Comparison of ENCODE assay signal across 1 cellular context in the genomic region with DNA sequence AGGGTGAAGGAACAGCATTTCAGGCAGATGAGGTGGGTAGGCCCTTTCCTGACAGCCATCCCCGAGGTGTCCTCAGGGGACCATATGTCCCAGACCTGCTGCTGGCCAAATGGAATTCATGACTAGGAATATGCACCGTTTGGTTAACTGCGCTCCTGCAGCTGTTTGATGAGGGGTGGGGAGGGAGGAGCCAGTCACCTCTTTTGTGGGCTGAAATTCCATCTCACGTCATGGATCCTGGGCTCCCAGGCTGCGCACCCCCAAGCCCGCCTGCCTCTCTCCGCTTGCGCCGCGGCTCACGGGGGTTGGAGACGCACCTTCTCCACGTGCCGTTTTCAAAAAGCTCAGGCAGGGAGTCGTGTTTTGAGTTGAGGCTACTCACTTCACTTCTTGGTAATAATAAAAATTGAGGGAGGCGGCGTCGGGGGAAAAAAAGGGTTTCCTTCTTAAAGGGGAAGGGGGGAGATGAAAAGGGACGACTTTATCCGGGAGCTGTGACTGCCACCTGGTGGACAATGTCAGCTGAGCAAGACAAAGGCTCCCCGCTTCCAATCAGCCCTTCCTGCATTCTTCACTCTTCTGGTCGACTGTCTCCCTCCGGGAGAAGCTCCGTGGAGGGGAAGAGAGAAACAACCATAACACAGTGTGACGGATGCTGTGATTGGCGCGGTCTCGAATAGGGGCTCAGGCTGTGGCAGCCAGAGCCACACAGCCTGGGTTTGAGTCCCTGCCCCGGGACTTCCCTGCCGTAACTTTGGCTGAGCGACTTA.
TF ChIP-seq lines count a peak whose summit lies in the region.

No MANE protein-coding gene starts in this region.

TF ChIP-seq in HEK293, 187 proteins besides CTCF, POLR2A, EP300 and RAD21 (continued from another document):
- TF ChIP-seq, protein P1, sequence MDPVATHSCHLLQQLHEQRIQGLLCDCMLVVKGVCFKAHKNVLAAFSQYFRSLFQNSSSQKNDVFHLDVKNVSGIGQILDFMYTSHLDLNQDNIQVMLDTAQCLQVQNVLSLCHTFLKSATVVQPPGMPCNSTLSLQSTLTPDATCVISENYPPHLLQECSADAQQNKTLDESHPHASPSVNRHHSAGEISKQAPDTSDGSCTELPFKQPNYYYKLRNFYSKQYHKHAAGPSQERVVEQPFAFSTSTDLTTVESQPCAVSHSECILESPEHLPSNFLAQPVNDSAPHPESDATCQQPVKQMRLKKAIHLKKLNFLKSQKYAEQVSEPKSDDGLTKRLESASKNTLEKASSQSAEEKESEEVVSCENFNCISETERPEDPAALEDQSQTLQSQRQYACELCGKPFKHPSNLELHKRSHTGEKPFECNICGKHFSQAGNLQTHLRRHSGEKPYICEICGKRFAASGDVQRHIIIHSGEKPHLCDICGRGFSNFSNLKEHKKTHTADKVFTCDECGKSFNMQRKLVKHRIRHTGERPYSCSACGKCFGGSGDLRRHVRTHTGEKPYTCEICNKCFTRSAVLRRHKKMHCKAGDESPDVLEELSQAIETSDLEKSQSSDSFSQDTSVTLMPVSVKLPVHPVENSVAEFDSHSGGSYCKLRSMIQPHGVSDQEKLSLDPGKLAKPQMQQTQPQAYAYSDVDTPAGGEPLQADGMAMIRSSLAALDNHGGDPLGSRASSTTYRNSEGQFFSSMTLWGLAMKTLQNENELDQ (tag by site-specific recombination; IDR thresholded peaks at IDR 0.05; ENCODE audit: low read depth), result no peak
- TF ChIP-seq ZNF133 (tag by site-specific recombination; IDR thresholded peaks at IDR 0.05) (no peak), ZFP37 (tag by site-specific recombination; IDR thresholded peaks at IDR 0.05) (peak; percentile 63; the same call in 1 of the 2 replicates), ZNF623 (tag by site-specific recombination; IDR thresholded peaks at IDR 0.05) (no peak), KLF16 (tag by site-specific recombination; IDR thresholded peaks at IDR 0.05) (no peak), ZSCAN16 (tag by site-specific recombination; IDR thresholded peaks at IDR 0.05) (no peak), ZNF560 (tag by site-specific recombination; IDR thresholded peaks at IDR 0.05; ENCODE audit: borderline replicate concordance) (no peak), ZNF530 (tag by site-specific recombination; IDR thresholded peaks at IDR 0.05; ENCODE audit: low read depth) (no peak), ZNF626 (tag by site-specific recombination; IDR thresholded peaks at IDR 0.05) (no peak), ZNF624 (tag by site-specific recombination; IDR thresholded peaks at IDR 0.05) (no peak), ZNF175 (tag by site-specific recombination; IDR thresholded peaks at IDR 0.05) (no peak), ZNF16 (tag by site-specific recombination; IDR thresholded peaks at IDR 0.05; ENCODE audit: low read depth) (no peak), GLI4 (tag by site-specific recombination; IDR thresholded peaks at IDR 0.05) (no peak), KLF8 (tag by site-specific recombination; IDR thresholded peaks at IDR 0.05) (no peak; the same call in 1 of the 2 replicates), ZNF558 (tag by site-specific recombination; IDR thresholded peaks at IDR 0.05) (no peak), BCL6B (tag by site-specific recombination; IDR thresholded peaks at IDR 0.05) (no peak), ZBTB7A (tag by site-specific recombination; IDR thresholded peaks at IDR 0.05; ENCODE audit: low read depth) (no peak), ZBTB10 (tag by site-specific recombination; IDR thresholded peaks at IDR 0.05) (peak; percentile 56; the same call in 1 of the 2 replicates), ATF2 (tag by site-specific recombination; IDR thresholded peaks at IDR 0.05; ENCODE audit: low read depth) (no peak), ZNF121 (tag by site-specific recombination; IDR thresholded peaks at IDR 0.05) (no peak), ZBTB8A (tag by site-specific recombination; IDR thresholded peaks at IDR 0.05) (0 out of 2 replicates have a peak, but pooled peaks have one; percentile 14), ZNF701 (tag by site-specific recombination; IDR thresholded peaks at IDR 0.05) (no peak), ZNF768 (tag by site-specific recombination; IDR thresholded peaks at IDR 0.05) (no peak), ZNF501 (tag by site-specific recombination; IDR thresholded peaks at IDR 0.05) (0 out of 2 replicates have a peak, but pooled peaks have one; percentile 30)
- TF ChIP-seq, protein P2, sequence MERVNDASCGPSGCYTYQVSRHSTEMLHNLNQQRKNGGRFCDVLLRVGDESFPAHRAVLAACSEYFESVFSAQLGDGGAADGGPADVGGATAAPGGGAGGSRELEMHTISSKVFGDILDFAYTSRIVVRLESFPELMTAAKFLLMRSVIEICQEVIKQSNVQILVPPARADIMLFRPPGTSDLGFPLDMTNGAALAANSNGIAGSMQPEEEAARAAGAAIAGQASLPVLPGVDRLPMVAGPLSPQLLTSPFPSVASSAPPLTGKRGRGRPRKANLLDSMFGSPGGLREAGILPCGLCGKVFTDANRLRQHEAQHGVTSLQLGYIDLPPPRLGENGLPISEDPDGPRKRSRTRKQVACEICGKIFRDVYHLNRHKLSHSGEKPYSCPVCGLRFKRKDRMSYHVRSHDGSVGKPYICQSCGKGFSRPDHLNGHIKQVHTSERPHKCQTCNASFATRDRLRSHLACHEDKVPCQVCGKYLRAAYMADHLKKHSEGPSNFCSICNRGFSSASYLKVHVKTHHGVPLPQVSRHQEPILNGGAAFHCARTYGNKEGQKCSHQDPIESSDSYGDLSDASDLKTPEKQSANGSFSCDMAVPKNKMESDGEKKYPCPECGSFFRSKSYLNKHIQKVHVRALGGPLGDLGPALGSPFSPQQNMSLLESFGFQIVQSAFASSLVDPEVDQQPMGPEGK (tag by site-specific recombination; IDR thresholded peaks at IDR 0.05), result no peak
- TF ChIP-seq, protein P3, sequence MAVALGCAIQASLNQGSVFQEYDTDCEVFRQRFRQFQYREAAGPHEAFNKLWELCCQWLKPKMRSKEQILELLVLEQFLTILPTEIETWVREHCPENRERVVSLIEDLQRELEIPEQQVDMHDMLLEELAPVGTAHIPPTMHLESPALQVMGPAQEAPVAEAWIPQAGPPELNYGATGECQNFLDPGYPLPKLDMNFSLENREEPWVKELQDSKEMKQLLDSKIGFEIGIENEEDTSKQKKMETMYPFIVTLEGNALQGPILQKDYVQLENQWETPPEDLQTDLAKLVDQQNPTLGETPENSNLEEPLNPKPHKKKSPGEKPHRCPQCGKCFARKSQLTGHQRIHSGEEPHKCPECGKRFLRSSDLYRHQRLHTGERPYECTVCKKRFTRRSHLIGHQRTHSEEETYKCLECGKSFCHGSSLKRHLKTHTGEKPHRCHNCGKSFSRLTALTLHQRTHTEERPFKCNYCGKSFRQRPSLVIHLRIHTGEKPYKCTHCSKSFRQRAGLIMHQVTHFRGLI (tag by site-specific recombination; IDR thresholded peaks at IDR 0.05), result no peak
- TF ChIP-seq, protein P4, sequence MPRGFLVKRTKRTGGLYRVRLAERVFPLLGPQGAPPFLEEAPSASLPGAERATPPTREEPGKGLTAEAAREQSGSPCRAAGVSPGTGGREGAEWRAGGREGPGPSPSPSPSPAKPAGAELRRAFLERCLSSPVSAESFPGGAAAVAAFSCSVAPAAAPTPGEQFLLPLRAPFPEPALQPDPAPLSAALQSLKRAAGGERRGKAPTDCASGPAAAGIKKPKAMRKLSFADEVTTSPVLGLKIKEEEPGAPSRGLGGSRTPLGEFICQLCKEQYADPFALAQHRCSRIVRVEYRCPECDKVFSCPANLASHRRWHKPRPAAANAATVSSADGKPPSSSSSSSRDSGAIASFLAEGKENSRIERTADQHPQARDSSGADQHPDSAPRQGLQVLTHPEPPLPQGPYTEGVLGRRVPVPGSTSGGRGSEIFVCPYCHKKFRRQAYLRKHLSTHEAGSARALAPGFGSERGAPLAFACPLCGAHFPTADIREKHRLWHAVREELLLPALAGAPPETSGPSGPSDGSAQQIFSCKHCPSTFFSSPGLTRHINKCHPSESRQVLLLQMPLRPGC (tag by site-specific recombination; IDR thresholded peaks at IDR 0.05), result no peak
- TF ChIP-seq, protein P5, sequence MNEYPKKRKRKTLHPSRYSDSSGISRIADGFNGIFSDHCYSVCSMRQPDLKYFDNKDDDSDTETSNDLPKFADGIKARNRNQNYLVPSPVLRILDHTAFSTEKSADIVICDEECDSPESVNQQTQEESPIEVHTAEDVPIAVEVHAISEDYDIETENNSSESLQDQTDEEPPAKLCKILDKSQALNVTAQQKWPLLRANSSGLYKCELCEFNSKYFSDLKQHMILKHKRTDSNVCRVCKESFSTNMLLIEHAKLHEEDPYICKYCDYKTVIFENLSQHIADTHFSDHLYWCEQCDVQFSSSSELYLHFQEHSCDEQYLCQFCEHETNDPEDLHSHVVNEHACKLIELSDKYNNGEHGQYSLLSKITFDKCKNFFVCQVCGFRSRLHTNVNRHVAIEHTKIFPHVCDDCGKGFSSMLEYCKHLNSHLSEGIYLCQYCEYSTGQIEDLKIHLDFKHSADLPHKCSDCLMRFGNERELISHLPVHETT (tag by site-specific recombination; IDR thresholded peaks at IDR 0.05), result no peak
